ENCODE assay signal across 1 cellular context in the genomic region with DNA sequence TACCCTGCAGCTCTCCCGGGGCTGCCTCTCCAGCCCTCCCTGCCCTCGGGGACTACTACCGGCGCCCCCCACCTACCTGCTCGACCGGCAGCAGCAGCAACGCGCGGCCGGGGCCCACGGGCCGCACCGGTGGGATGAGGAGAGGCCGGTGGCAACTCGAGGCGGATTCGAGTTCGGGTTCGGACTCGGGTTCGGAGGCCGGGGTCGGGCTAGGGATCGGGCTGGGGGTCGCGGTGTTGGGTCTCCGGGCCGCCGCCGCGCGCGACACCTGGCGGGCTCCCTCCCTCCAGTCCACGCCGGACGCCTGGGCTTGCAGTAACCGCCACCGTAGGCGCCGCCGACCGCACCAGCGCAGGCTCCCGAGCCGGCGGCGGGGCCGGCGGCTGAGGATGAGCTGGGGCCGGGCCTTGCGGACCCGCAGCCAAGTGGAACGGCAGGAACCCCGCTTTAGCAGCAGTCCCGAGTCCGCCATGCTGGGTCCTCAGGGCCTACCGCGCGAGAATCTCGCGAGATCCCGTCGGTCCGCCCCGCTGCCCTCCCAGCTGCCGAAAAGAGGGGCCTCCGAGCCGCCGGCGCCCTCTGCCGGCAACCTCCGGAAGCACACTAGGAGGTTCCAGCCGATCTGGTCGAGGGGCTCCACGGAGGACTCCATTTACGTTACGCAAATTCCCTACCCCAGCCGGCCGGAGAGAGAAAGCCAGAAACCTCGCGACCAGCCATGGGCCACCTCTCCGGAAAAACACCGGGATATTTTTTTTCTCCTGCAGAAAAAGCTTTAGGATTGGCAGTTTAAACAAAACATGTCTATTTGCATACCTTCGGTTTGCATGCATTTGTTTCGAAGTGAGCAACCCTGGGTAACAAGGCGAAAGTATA.
TF ChIP-seq lines count a peak whose summit lies in the region.

Gene NOL9 (minus strand): TSS at position 483 of the 876 bp plus-strand sequence. CDS start 11 bp downstream, at position 472.

TF ChIP-seq in HepG2, 621 proteins besides CTCF, POLR2A, EP300 and RAD21 (continued from another document and continues in another):
- TF ChIP-seq ZNF609 (CRISPR knock-in tag; IDR thresholded peaks at IDR 0.05; ENCODE audit: borderline replicate concordance) (peak; percentile 24; the same call in 1 of the 2 replicates), ZNF576 (CRISPR knock-in tag; IDR thresholded peaks at IDR 0.05) (0 out of 2 replicates have a peak, but pooled peaks have one; percentile 19), THAP11 (CRISPR knock-in tag; IDR thresholded peaks at IDR 0.05) (peak; percentile 94), ZNF646 (CRISPR knock-in tag; IDR thresholded peaks at IDR 0.05) (no peak), HCFC1 (IDR thresholded peaks at IDR 0.05; ENCODE audit: low read depth, low read length) (peak; percentile 60; the same call in 1 of the 2 replicates), SP1 (IDR thresholded peaks at IDR 0.05) (0 out of 2 replicates have a peak, but pooled peaks have one; percentile 67), SP1 (CRISPR knock-in tag; IDR thresholded peaks at IDR 0.05) (peak; percentile 78; the same call in 1 of the 2 replicates), ZNF430 (CRISPR knock-in tag; IDR thresholded peaks at IDR 0.05) (no peak; the same call in 1 of the 2 replicates), POLR2G (IDR thresholded peaks at IDR 0.05; ENCODE audit: low read depth, low read length) (peak; percentile 84), ZNF484 (CRISPR knock-in tag; IDR thresholded peaks at IDR 0.05; ENCODE audit: borderline replicate concordance, low read depth) (no peak), ZSCAN9 (CRISPR knock-in tag; IDR thresholded peaks at IDR 0.05; ENCODE audit: borderline replicate concordance) (peak; percentile 57; the same call in 1 of the 2 replicates), ARNT2 (CRISPR knock-in tag; IDR thresholded peaks at IDR 0.05; ENCODE audit: low read depth) (peak; percentile 98), HOXA3 (CRISPR knock-in tag; IDR thresholded peaks at IDR 0.05) (peak; percentile 95), PATZ1 (CRISPR knock-in tag; IDR thresholded peaks at IDR 0.05) (peak; percentile 75; the same call in 1 of the 2 replicates), HNF4A (CRISPR knock-in tag; IDR thresholded peaks at IDR 0.05) (peak; percentile 58), ZNF761 (CRISPR knock-in tag; conservative IDR thresholded peaks at IDR 0.05) (no peak; the same call in 1 of the 2 replicates), ZNF788 (CRISPR knock-in tag; IDR thresholded peaks at IDR 0.05; ENCODE audit: borderline replicate concordance) (peak; percentile 73; the same call in 1 of the 2 replicates), ZNF264 (CRISPR knock-in tag; IDR thresholded peaks at IDR 0.05) (0 out of 2 replicates have a peak, but pooled peaks have one; percentile 30), FOXA3 (CRISPR knock-in tag; IDR thresholded peaks at IDR 0.05) (peak; percentile 48), MAZ (IDR thresholded peaks at IDR 0.05; ENCODE audit: borderline replicate concordance, low read depth, low read length) (peak; percentile 76; the same call in 1 of the 2 replicates), MAZ (CRISPR knock-in tag; IDR thresholded peaks at IDR 0.05; ENCODE audit: low read depth) (peak; percentile 58; the same call in 1 of the 2 replicates), ZNF629 (CRISPR knock-in tag; conservative IDR thresholded peaks at IDR 0.05) (peak; percentile 38; the same call in 1 of the 2 replicates)
- TF ChIP-seq, protein P1, sequence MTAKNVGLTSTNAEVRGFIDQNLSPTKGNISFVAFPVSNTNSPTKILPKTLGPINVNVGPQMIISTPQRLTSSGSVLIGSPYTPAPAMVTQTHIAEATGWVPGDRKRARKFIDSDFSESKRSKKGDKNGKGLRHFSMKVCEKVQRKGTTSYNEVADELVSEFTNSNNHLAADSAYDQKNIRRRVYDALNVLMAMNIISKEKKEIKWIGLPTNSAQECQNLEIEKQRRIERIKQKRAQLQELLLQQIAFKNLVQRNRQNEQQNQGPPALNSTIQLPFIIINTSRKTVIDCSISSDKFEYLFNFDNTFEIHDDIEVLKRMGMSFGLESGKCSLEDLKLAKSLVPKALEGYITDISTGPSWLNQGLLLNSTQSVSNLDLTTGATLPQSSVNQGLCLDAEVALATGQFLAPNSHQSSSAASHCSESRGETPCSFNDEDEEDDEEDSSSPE (CRISPR knock-in tag; IDR thresholded peaks at IDR 0.05), result peak; percentile 69; the same call in 1 of the 2 replicates
- TF ChIP-seq, protein P2, sequence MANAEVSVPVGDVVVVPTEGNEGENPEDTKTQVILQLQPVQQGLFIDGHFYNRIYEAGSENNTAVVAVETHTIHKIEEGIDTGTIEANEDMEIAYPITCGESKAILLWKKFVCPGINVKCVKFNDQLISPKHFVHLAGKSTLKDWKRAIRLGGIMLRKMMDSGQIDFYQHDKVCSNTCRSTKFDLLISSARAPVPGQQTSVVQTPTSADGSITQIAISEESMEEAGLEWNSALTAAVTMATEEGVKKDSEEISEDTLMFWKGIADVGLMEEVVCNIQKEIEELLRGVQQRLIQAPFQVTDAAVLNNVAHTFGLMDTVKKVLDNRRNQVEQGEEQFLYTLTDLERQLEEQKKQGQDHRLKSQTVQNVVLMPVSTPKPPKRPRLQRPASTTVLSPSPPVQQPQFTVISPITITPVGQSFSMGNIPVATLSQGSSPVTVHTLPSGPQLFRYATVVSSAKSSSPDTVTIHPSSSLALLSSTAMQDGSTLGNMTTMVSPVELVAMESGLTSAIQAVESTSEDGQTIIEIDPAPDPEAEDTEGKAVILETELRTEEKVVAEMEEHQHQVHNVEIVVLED (CRISPR knock-in tag; IDR thresholded peaks at IDR 0.05; ENCODE audit: borderline replicate concordance), result peak; percentile 67; the same call in 1 of the 2 replicates
- TF ChIP-seq, protein P3, sequence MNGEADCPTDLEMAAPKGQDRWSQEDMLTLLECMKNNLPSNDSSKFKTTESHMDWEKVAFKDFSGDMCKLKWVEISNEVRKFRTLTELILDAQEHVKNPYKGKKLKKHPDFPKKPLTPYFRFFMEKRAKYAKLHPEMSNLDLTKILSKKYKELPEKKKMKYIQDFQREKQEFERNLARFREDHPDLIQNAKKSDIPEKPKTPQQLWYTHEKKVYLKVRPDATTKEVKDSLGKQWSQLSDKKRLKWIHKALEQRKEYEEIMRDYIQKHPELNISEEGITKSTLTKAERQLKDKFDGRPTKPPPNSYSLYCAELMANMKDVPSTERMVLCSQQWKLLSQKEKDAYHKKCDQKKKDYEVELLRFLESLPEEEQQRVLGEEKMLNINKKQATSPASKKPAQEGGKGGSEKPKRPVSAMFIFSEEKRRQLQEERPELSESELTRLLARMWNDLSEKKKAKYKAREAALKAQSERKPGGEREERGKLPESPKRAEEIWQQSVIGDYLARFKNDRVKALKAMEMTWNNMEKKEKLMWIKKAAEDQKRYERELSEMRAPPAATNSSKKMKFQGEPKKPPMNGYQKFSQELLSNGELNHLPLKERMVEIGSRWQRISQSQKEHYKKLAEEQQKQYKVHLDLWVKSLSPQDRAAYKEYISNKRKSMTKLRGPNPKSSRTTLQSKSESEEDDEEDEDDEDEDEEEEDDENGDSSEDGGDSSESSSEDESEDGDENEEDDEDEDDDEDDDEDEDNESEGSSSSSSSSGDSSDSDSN (CRISPR knock-in tag; IDR thresholded peaks at IDR 0.05), result peak; percentile 69; the same call in 1 of the 2 replicates
- TF ChIP-seq, protein P4, sequence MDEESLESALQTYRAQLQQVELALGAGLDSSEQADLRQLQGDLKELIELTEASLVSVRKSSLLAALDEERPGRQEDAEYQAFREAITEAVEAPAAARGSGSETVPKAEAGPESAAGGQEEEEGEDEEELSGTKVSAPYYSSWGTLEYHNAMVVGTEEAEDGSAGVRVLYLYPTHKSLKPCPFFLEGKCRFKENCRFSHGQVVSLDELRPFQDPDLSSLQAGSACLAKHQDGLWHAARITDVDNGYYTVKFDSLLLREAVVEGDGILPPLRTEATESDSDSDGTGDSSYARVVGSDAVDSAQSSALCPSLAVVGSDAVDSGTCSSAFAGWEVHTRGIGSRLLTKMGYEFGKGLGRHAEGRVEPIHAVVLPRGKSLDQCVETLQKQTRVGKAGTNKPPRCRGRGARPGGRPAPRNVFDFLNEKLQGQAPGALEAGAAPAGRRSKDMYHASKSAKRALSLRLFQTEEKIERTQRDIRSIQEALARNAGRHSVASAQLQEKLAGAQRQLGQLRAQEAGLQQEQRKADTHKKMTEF (CRISPR knock-in tag; IDR thresholded peaks at IDR 0.05), result peak; percentile 82; the same call in 1 of the 2 replicates
